Comparison of ENCODE assay signal across 30 cellular contexts in genomic region chr5:167254150-167254549, GRCh38.
"Had no signal": no experiment of that assay in that cellular context is flagged by ENCODE, and none has a peak within 500 bp of the region (broad histone marks: within the 10 kb centered on the region; RNA-seq: fewer than 3 reads in every experiment).

No MANE protein-coding gene starts in this region.

- H3K4me1 ChIP-seq: adrenal gland, body of pancreas, Peyer's patch, SJSA1 had no signal

- H3K36me3 ChIP-seq: adrenal gland, Peyer's patch, SJSA1 had no signal

- H3K9me3 Mint-ChIP-seq: activated naive CD4-positive, alpha-beta T cell treated with anti-CD3 and anti-CD28 coated beads for 36 hours; activated T-cell treated with anti-CD3 and anti-CD28 coated beads, Interleukin-2, amount 50 U/mL, for 4 hours; T-helper 1 cell treated with Interleukin-12 subunit alpha and Interleukin-12 subunit beta and Interleukin-4 antibody, amounts not matched to agents 30 μg/mL and 1 μg/mL, for 36 hours had no signal

- H3K4me3 Mint-ChIP-seq: activated CD4-positive, alpha-beta T cell treated with anti-CD3 and anti-CD28 coated beads for 36 hours; activated CD4-positive, alpha-beta T cell treated with anti-CD3 and anti-CD28 coated beads, Interleukin-2, amount 10 ng/mL, durations not matched to agents 7 days and 5 days; activated naive CD4-positive, alpha-beta T cell treated with anti-CD3 and anti-CD28 coated beads for 36 hours; activated T-cell treated with anti-CD3 and anti-CD28 coated beads, Interleukin-2, amount 50 U/mL, for 4 hours; activated T-helper 1 cell treated with anti-CD3 and anti-CD28 coated beads, Interleukin-12 subunit alpha, Interleukin-12 subunit beta, Interleukin-2, Interleukin-4 antibody, amounts not matched to agents 30 ng/mL and 10 ng/mL and 1 ng/mL, durations not matched to agents 14 hours and 24 hours and 36 hours; T-helper 1 cell treated with Interleukin-12 subunit alpha and Interleukin-12 subunit beta and Interleukin-4 antibody, amounts not matched to agents 30 μg/mL and 1 μg/mL, for 36 hours; T-helper 2 cell treated with Interferon-gamma antibody and Interleukin-4, amounts not matched to agents 5 μg/mL and 100 μg/mL, for 36 hours had no signal

- H3K4me1 Mint-ChIP-seq: activated CD4-positive, alpha-beta T cell treated with anti-CD3 and anti-CD28 coated beads for 36 hours; activated CD4-positive, alpha-beta T cell treated with anti-CD3 and anti-CD28 coated beads, Interleukin-2, amount 10 ng/mL, durations not matched to agents 7 days and 5 days had no signal

- H3K27me3 ChIP-seq: adrenal gland, body of pancreas, Peyer's patch, SJSA1 had no signal

- H3K9me3 ChIP-seq: adrenal gland, body of pancreas, Peyer's patch, SJSA1, SK-N-SH had no signal

- DNase-seq: activated CD4-positive, alpha-beta T cell treated with anti-CD3 and anti-CD28 coated beads for 36 hours; activated CD4-positive, alpha-beta T cell treated with anti-CD3 and anti-CD28 coated beads, Interleukin-2, amount 10 ng/mL, durations not matched to agents 7 days and 5 days; activated CD4-positive, alpha-beta T cell treated with anti-CD3 and anti-CD28 coated beads, Interleukin-2, amount 50 U/mL, for 48 hours; activated CD8-positive, alpha-beta memory T cell treated with anti-CD3 and anti-CD28 coated beads, Interleukin-2, amount 50 U/mL, for 4 hours; activated gamma-delta T cell treated with Interleukin-2 at 50 U/mL for 16 hours; activated naive CD4-positive, alpha-beta T cell treated with anti-CD3 and anti-CD28 coated beads for 36 hours; activated T-cell treated with anti-CD3 and anti-CD28 coated beads for 4 hours; activated T-cell treated with anti-CD3 and anti-CD28 coated beads, Interleukin-2, amount 50 U/mL, for 4 hours; adrenal gland; body of pancreas; caudate nucleus; NCI-H1105; NCI-H1417 treated with DMSO at 0.1 percent for 48 hours; NCI-H187 treated with DMSO at 0.1 percent for 48 hours; NCI-H2081; NCI-H226; NCI-H446 treated with DMSO at 0.1 percent for 48 hours; NCI-H524; NCI-H69; NCI-H82; PC-3; Peyer's patch; RPMI8226; SHP77 treated with DMSO at 0.1 percent for 48 hours; SK-N-SH had no signal

- H3K27ac ChIP-seq: adrenal gland, body of pancreas, Peyer's patch, SJSA1 had no signal

- H3K9ac ChIP-seq: SK-N-SH had no signal

- H3K27me3 Mint-ChIP-seq: activated CD4-positive, alpha-beta T cell treated with anti-CD3 and anti-CD28 coated beads for 36 hours; activated CD4-positive, alpha-beta T cell treated with anti-CD3 and anti-CD28 coated beads, Interleukin-2, amount 10 ng/mL, durations not matched to agents 7 days and 5 days had no signal

- H3K4me2 ChIP-seq: SK-N-SH had no signal

- H3K27ac Mint-ChIP-seq: activated CD4-positive, alpha-beta T cell treated with anti-CD3 and anti-CD28 coated beads for 36 hours; activated CD4-positive, alpha-beta T cell treated with anti-CD3 and anti-CD28 coated beads, Interleukin-2, amount 10 ng/mL, durations not matched to agents 7 days and 5 days; activated naive CD4-positive, alpha-beta T cell treated with anti-CD3 and anti-CD28 coated beads for 36 hours; activated naive CD4-positive, alpha-beta T cell treated with anti-CD3 and anti-CD28 coated beads, Interleukin-2, amount 50 U/mL, for 72 hours; activated T-helper 1 cell treated with anti-CD3 and anti-CD28 coated beads, Interleukin-12 subunit alpha, Interleukin-12 subunit beta, Interleukin-2, Interleukin-4 antibody, amounts not matched to agents 30 ng/mL and 10 ng/mL and 1 ng/mL, durations not matched to agents 14 hours and 24 hours and 36 hours; T-helper 1 cell treated with Interleukin-12 subunit alpha and Interleukin-12 subunit beta and Interleukin-4 antibody, amounts not matched to agents 30 μg/mL and 1 μg/mL, for 36 hours; T-helper 2 cell treated with Interferon-gamma antibody and Interleukin-4, amounts not matched to agents 5 μg/mL and 100 μg/mL, for 36 hours had no signal

- H3K36me3 Mint-ChIP-seq: activated naive CD4-positive, alpha-beta T cell treated with anti-CD3 and anti-CD28 coated beads, Interleukin-2, amount 50 U/mL, for 72 hours had no signal

- H3K4me3 ChIP-seq: adrenal gland, body of pancreas, Peyer's patch, SJSA1 had no signal
